ENCODE assay signal across 9 cellular contexts in genomic region chr3:140972833-140973232, GRCh38. TPM values are rescaled to one million over a fixed set of nuclear protein-coding genes. Genes with fewer than 3 reads are reported as not detected.
A peak's percentile ranks its signal among the peaks of the same experiment; 100 is the strongest.
DNase-seq lines count a peak whose midpoint lies in the region; ATAC-seq and TF ChIP-seq lines count a peak whose summit lies in the region.
"Had no signal": no experiment of that assay in that cellular context is flagged by ENCODE, and none has a peak within 500 bp of the region (broad histone marks: within the 10 kb centered on the region; RNA-seq: fewer than 3 reads in every experiment).

No MANE protein-coding gene starts in this region.

- no peaks in the 10 kb centered on the region for H3K27me3 ChIP-seq in osteoblast (ENCODE audit: insufficient read depth, low read length)

- H3K27ac ChIP-seq in osteoblast (ENCODE audit: low read depth, low read length), result no peak overlapping the region

- peaks cover 10% of the 10 kb centered on the region for H3K36me3 ChIP-seq in osteoblast (ENCODE audit: insufficient read depth, low read length)

- no peaks in the 10 kb centered on the region for H4K20me1 ChIP-seq in osteoblast (ENCODE audit: insufficient read depth, low read length)

- peak; percentile 32 for DNase-seq in NCI-H2171 treated with DMSO at 0.1 percent for 48 hours (lab: John Stamatoyannopoulos, UW)
- DNase-seq in NCI-H2171 (lab: John Stamatoyannopoulos, UW), result no peak
- DNase-seq in LoVo (ENCODE audit: low spot score), result peak; percentile 6
- DNase-seq in cerebellar cortex (ENCODE audit: low spot score), result peak; percentile 9
- no peak for DNase-seq in osteoblast (ENCODE audit: insufficient read length, low spot score, missing footprints)
- DNase-seq: activated CD8-positive, alpha-beta memory T cell treated with anti-CD3 and anti-CD28 coated beads, Interleukin-2, amount 50 U/mL, for 48 hours had no signal

- H3K4me3 ChIP-seq in osteoblast (ENCODE audit: insufficient read depth, low read length), result no peak overlapping the region

- no peaks in the 10 kb centered on the region for H3K79me2 ChIP-seq in osteoblast (ENCODE audit: insufficient read depth, low read length)

- ATAC-seq in GM18858 (IDR thresholded peaks at IDR 0.05; ENCODE audit: unreplicated experiment), result no peak
- no peak for ATAC-seq in HG02642 (IDR thresholded peaks at IDR 0.05; ENCODE audit: poor library complexity, unreplicated experiment)
- no peak for ATAC-seq in GM18520 (IDR thresholded peaks at IDR 0.05; ENCODE audit: unreplicated experiment)

- no peak overlapping the region for H3K4me2 ChIP-seq in osteoblast (ENCODE audit: insufficient read depth, low read length)

- no peaks in the 10 kb centered on the region for H3K9me3 ChIP-seq in osteoblast (ENCODE audit: low read depth, low read length)

- H3K4me1 ChIP-seq in osteoblast (ENCODE audit: insufficient read depth, low read length), result no peaks in the 10 kb centered on the region

- no peak overlapping the region for H2AFZ ChIP-seq in osteoblast (ENCODE audit: low read length)

- TF ChIP-seq CTCF in osteoblast (IDR thresholded peaks at IDR 0.05; ENCODE audit: extremely low read depth, low read depth, low read length), result peak; percentile 55

RNA-seq across cellular contexts. Expression of gene SLC25A36, which starts 31.2 kb away (rescaled TPM):
- 97.4 and 108 TPM in 2 replicates for total RNA-seq in osteoblast

Comparison
In these comparisons a context has a peak if more than half of its experiments do, and no peak if none do; other contexts are left out.
1. DNase-seq: peak in NCI-H2171 treated with DMSO at 0.1 percent for 48 hours (single experiment), LoVo (single experiment) and cerebellar cortex (single experiment); none in NCI-H2171 (single experiment) and osteoblast (single experiment).